1 cellular context compared by ENCODE assay signal in genomic region chr1:204516180-204516879, GRCh38.
TF ChIP-seq lines count a peak whose summit lies in the region.

MDM4 (plus strand) TSS chr1:204516406; CDS start chr1:204525519, 9,113 bp downstream.

TF ChIP-seq in HepG2, 621 proteins besides CTCF, POLR2A, EP300 and RAD21 (continued from another document and continues in another):
- peak; percentile 71; the same call in 1 of the 2 replicates for TF ChIP-seq MED1 (CRISPR knock-in tag; IDR thresholded peaks at IDR 0.05)
- no peak for TF ChIP-seq ZNF530 (CRISPR knock-in tag; IDR thresholded peaks at IDR 0.05; ENCODE audit: low read depth)
- TF ChIP-seq, protein P1, sequence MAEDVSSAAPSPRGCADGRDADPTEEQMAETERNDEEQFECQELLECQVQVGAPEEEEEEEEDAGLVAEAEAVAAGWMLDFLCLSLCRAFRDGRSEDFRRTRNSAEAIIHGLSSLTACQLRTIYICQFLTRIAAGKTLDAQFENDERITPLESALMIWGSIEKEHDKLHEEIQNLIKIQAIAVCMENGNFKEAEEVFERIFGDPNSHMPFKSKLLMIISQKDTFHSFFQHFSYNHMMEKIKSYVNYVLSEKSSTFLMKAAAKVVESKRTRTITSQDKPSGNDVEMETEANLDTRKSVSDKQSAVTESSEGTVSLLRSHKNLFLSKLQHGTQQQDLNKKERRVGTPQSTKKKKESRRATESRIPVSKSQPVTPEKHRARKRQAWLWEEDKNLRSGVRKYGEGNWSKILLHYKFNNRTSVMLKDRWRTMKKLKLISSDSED (CRISPR knock-in tag; IDR thresholded peaks at IDR 0.05) = no peak
- TF ChIP-seq CCDC6 (CRISPR knock-in tag; IDR thresholded peaks at IDR 0.05) = peak; percentile 89
- TF ChIP-seq KDM3A (CRISPR knock-in tag; IDR thresholded peaks at IDR 0.05; ENCODE audit: low read depth) = peak; percentile 90
- TF ChIP-seq RNF219 (CRISPR knock-in tag; IDR thresholded peaks at IDR 0.05) = peak; percentile 93
- no peak for TF ChIP-seq ZNF326 (CRISPR knock-in tag; IDR thresholded peaks at IDR 0.05; ENCODE audit: borderline replicate concordance)
- peak; percentile 81 for TF ChIP-seq TARDBP (CRISPR knock-in tag; IDR thresholded peaks at IDR 0.05)
- TF ChIP-seq, protein P2, sequence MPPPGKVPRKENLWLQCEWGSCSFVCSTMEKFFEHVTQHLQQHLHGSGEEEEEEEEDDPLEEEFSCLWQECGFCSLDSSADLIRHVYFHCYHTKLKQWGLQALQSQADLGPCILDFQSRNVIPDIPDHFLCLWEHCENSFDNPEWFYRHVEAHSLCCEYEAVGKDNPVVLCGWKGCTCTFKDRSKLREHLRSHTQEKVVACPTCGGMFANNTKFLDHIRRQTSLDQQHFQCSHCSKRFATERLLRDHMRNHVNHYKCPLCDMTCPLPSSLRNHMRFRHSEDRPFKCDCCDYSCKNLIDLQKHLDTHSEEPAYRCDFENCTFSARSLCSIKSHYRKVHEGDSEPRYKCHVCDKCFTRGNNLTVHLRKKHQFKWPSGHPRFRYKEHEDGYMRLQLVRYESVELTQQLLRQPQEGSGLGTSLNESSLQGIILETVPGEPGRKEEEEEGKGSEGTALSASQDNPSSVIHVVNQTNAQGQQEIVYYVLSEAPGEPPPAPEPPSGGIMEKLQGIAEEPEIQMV (CRISPR knock-in tag; IDR thresholded peaks at IDR 0.05; ENCODE audit: low read depth) = peak; percentile 75; the same call in 1 of the 2 replicates
- peak; percentile 70 for TF ChIP-seq NCOA1 (CRISPR knock-in tag; IDR thresholded peaks at IDR 0.05)
- no peak for TF ChIP-seq SSRP1 (CRISPR knock-in tag; IDR thresholded peaks at IDR 0.05)
- TF ChIP-seq, protein P3, sequence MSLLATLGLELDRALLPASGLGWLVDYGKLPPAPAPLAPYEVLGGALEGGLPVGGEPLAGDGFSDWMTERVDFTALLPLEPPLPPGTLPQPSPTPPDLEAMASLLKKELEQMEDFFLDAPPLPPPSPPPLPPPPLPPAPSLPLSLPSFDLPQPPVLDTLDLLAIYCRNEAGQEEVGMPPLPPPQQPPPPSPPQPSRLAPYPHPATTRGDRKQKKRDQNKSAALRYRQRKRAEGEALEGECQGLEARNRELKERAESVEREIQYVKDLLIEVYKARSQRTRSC (CRISPR knock-in tag; IDR thresholded peaks at IDR 0.05; ENCODE audit: low read depth) = no peak
- TF ChIP-seq HMG20B (CRISPR knock-in tag; conservative IDR thresholded peaks at IDR 0.05) = no peak
- peak; percentile 97 for TF ChIP-seq GABPB1 (CRISPR knock-in tag; IDR thresholded peaks at IDR 0.05)
- TF ChIP-seq ETV6 (CRISPR knock-in tag; conservative IDR thresholded peaks at IDR 0.05) = peak; percentile 87
- TF ChIP-seq YEATS4 (CRISPR knock-in tag; IDR thresholded peaks at IDR 0.05; ENCODE audit: borderline replicate concordance) = peak; percentile 98
- peak; percentile 12; the same call in 1 of the 2 replicates for TF ChIP-seq SIX4 (CRISPR knock-in tag; IDR thresholded peaks at IDR 0.05)
- TF ChIP-seq CBX2 (IDR thresholded peaks at IDR 0.05; ENCODE audit: low read depth, low read length) = no peak
- no peak for TF ChIP-seq CBX2 (CRISPR knock-in tag; IDR thresholded peaks at IDR 0.05; ENCODE audit: low read depth)
- TF ChIP-seq ZNF251 (CRISPR knock-in tag; IDR thresholded peaks at IDR 0.05) = no peak
- 0 out of 2 replicates have a peak, but pooled peaks have one; percentile 28 for TF ChIP-seq RFXANK (CRISPR knock-in tag; IDR thresholded peaks at IDR 0.05)
- TF ChIP-seq FOXJ3 (CRISPR knock-in tag; IDR thresholded peaks at IDR 0.05; ENCODE audit: borderline replicate concordance) = no peak; the same call in 1 of the 2 replicates
- TF ChIP-seq NKX3-1 (CRISPR knock-in tag; IDR thresholded peaks at IDR 0.05) = peak; percentile 54; the same call in 1 of the 2 replicates
- TF ChIP-seq, protein P4, sequence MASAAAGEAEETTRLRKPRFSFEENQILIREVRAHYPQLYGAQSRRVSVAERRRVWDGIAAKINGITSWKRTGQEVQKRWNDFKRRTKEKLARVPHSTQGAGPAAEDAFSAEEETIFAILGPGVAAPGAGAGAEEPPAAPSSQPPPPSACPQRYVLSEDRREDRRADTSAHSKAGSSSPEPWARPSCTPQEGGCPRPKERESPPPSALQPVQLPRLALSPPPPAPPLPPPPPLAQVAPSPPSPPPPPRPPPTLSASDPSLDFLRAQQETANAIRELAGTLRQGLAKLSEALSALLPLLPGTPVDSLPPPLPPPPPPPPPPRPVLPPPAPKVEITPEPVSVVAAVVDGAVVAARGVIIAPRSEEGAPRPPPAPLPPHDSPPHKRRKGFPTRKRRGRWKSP (CRISPR knock-in tag; IDR thresholded peaks at IDR 0.05) = peak; percentile 74; the same call in 1 of the 2 replicates
- no peak for TF ChIP-seq ZNF10 (CRISPR knock-in tag; IDR thresholded peaks at IDR 0.05; ENCODE audit: borderline replicate concordance, low read depth)
- no peak for TF ChIP-seq LBX2 (CRISPR knock-in tag; IDR thresholded peaks at IDR 0.05; ENCODE audit: borderline replicate concordance)
- TF ChIP-seq ZNF776 (CRISPR knock-in tag; IDR thresholded peaks at IDR 0.05) = peak; percentile 41; the same call in 1 of the 2 replicates
- 0 out of 2 replicates have a peak, but pooled peaks have one; percentile 69 for TF ChIP-seq RERE (CRISPR knock-in tag; IDR thresholded peaks at IDR 0.05; ENCODE audit: low read depth)
- TF ChIP-seq SP2 (CRISPR knock-in tag; IDR thresholded peaks at IDR 0.05) = peak; percentile 61; the same call in 1 of the 2 replicates
- TF ChIP-seq, protein P5, sequence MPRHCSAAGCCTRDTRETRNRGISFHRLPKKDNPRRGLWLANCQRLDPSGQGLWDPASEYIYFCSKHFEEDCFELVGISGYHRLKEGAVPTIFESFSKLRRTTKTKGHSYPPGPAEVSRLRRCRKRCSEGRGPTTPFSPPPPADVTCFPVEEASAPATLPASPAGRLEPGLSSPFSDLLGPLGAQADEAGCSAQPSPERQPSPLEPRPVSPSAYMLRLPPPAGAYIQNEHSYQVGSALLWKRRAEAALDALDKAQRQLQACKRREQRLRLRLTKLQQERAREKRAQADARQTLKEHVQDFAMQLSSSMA (CRISPR knock-in tag; IDR thresholded peaks at IDR 0.05) = peak; percentile 90; the same call in 1 of the 2 replicates
- peak; percentile 54 for TF ChIP-seq HDAC2 (CRISPR knock-in tag; IDR thresholded peaks at IDR 0.05)
- TF ChIP-seq, protein P6, sequence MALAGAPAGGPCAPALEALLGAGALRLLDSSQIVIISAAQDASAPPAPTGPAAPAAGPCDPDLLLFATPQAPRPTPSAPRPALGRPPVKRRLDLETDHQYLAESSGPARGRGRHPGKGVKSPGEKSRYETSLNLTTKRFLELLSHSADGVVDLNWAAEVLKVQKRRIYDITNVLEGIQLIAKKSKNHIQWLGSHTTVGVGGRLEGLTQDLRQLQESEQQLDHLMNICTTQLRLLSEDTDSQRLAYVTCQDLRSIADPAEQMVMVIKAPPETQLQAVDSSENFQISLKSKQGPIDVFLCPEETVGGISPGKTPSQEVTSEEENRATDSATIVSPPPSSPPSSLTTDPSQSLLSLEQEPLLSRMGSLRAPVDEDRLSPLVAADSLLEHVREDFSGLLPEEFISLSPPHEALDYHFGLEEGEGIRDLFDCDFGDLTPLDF (CRISPR knock-in tag; IDR thresholded peaks at IDR 0.05) = peak; percentile 51; the same call in 1 of the 2 replicates
- peak; percentile 99 for TF ChIP-seq ASH2L (IDR thresholded peaks at IDR 0.05; ENCODE audit: insufficient read length, low read depth, low read length)
- TF ChIP-seq YEATS2 (CRISPR knock-in tag; IDR thresholded peaks at IDR 0.05; ENCODE audit: borderline replicate concordance) = peak; percentile 91; the same call in 1 of the 2 replicates
- TF ChIP-seq PAWR (CRISPR knock-in tag; IDR thresholded peaks at IDR 0.05; ENCODE audit: borderline replicate concordance) = no peak
- TF ChIP-seq, protein P7, sequence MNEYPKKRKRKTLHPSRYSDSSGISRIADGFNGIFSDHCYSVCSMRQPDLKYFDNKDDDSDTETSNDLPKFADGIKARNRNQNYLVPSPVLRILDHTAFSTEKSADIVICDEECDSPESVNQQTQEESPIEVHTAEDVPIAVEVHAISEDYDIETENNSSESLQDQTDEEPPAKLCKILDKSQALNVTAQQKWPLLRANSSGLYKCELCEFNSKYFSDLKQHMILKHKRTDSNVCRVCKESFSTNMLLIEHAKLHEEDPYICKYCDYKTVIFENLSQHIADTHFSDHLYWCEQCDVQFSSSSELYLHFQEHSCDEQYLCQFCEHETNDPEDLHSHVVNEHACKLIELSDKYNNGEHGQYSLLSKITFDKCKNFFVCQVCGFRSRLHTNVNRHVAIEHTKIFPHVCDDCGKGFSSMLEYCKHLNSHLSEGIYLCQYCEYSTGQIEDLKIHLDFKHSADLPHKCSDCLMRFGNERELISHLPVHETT (CRISPR knock-in tag; conservative IDR thresholded peaks at IDR 0.05) = peak; percentile 96
- TF ChIP-seq SALL2 (CRISPR knock-in tag; IDR thresholded peaks at IDR 0.05) = peak; percentile 87
- peak; percentile 93 for TF ChIP-seq ZNF781 (CRISPR knock-in tag; IDR thresholded peaks at IDR 0.05; ENCODE audit: borderline replicate concordance, not compliant biosample characterization)
- TF ChIP-seq FOXM1 (CRISPR knock-in tag; IDR thresholded peaks at IDR 0.05) = no peak
- no peak for TF ChIP-seq PTBP1 (IDR thresholded peaks at IDR 0.05; ENCODE audit: low read depth, low read length, poor library complexity, severe bottlenecking)
- TF ChIP-seq GPN1 (CRISPR knock-in tag; IDR thresholded peaks at IDR 0.05; ENCODE audit: borderline replicate concordance) = no peak
- TF ChIP-seq, protein P8, sequence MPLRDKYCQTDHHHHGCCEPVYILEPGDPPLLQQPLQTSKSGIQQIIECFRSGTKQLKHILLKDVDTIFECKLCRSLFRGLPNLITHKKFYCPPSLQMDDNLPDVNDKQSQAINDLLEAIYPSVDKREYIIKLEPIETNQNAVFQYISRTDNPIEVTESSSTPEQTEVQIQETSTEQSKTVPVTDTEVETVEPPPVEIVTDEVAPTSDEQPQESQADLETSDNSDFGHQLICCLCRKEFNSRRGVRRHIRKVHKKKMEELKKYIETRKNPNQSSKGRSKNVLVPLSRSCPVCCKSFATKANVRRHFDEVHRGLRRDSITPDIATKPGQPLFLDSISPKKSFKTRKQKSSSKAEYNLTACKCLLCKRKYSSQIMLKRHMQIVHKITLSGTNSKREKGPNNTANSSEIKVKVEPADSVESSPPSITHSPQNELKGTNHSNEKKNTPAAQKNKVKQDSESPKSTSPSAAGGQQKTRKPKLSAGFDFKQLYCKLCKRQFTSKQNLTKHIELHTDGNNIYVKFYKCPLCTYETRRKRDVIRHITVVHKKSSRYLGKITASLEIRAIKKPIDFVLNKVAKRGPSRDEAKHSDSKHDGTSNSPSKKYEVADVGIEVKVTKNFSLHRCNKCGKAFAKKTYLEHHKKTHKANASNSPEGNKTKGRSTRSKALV (CRISPR knock-in tag; IDR thresholded peaks at IDR 0.05) = peak; percentile 41; the same call in 1 of the 2 replicates
- peak; percentile 69; the same call in 1 of the 2 replicates for TF ChIP-seq MIER2 (CRISPR knock-in tag; IDR thresholded peaks at IDR 0.05)
- TF ChIP-seq NFKB2 (CRISPR knock-in tag; IDR thresholded peaks at IDR 0.05; ENCODE audit: borderline replicate concordance) = peak; percentile 94; the same call in 1 of the 2 replicates
- no peak; the same call in 1 of the 2 replicates for TF ChIP-seq JDP2 (CRISPR knock-in tag; IDR thresholded peaks at IDR 0.05; ENCODE audit: borderline replicate concordance)
- peak; percentile 79 for TF ChIP-seq CEBPG (CRISPR knock-in tag; IDR thresholded peaks at IDR 0.05)
